In the genomic region with DNA sequence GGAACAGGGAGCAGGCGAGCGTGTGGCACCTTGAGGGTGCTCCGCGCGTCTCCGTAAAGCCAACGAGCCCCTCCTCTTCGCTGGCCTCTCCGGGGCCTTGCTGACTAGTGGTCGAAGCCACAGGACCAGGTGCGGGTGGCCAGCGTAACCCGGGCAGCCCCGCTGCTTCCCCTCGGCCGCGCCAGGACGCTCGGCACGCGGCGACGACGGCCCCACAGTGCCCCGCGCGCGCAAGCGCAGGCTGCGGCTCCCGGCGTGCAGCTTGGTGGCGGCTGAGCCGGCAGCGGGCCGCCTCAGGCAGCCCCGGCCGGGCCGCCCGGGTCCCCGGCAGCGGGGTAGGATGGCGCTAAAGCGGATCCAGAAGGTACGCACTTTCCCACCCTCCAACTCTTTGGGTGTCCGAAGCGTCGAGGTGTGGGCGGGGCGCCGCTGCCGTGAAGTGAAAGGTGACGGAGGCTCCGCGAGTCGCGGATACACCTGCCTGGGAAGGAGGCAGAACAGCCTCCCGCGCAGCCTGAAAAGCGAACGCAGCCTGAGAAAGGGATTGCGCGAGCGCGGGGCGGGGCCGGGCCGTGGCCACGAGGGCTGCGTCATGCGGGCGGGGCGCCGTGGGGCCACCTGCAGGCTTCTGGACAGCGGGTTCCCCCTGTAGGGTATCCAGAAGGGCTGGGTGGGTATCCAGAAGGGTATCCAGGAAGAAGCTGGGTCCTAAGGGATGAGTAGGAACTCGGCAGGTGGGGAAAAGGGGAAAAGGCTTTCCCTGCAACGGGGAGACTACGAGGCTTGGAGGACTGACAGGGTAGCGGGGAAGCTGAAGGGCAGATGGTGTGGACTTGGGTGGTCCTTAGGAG, we compare ENCODE assay signal across 1 cellular context.
TF ChIP-seq lines count a peak whose summit lies in the region.

A gene (plus strand): TSS at position 244 of the 851 bp plus-strand sequence. CDS start 97 bp downstream, at position 341.

TF ChIP-seq in HepG2, 621 proteins besides CTCF, POLR2A, EP300 and RAD21 (continued from another document and continues in another):
- TF ChIP-seq, protein P1, sequence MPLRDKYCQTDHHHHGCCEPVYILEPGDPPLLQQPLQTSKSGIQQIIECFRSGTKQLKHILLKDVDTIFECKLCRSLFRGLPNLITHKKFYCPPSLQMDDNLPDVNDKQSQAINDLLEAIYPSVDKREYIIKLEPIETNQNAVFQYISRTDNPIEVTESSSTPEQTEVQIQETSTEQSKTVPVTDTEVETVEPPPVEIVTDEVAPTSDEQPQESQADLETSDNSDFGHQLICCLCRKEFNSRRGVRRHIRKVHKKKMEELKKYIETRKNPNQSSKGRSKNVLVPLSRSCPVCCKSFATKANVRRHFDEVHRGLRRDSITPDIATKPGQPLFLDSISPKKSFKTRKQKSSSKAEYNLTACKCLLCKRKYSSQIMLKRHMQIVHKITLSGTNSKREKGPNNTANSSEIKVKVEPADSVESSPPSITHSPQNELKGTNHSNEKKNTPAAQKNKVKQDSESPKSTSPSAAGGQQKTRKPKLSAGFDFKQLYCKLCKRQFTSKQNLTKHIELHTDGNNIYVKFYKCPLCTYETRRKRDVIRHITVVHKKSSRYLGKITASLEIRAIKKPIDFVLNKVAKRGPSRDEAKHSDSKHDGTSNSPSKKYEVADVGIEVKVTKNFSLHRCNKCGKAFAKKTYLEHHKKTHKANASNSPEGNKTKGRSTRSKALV (CRISPR knock-in tag; IDR thresholded peaks at IDR 0.05), result peak; percentile 87
- TF ChIP-seq CEBPB (IDR thresholded peaks at IDR 0.05; ENCODE audit: borderline replicate concordance, low read depth, low read length) (peak; percentile 56; the same call in 1 of the 2 replicates), MAF1 (CRISPR knock-in tag; IDR thresholded peaks at IDR 0.05; ENCODE audit: borderline replicate concordance) (peak; percentile 96; the same call in 1 of the 2 replicates), ATF7-NPFF (CRISPR knock-in tag; IDR thresholded peaks at IDR 0.05; ENCODE audit: low read depth) (peak; percentile 64), ZNF138 (CRISPR knock-in tag; IDR thresholded peaks at IDR 0.05; ENCODE audit: low read depth) (peak; percentile 97; the same call in 1 of the 2 replicates), MAFG (CRISPR knock-in tag; IDR thresholded peaks at IDR 0.05) (no peak), YY1 (IDR thresholded peaks at IDR 0.05; ENCODE audit: insufficient read depth, insufficient replicate concordance, low read depth, low read length) (peak; percentile 37), ZNF251 (CRISPR knock-in tag; IDR thresholded peaks at IDR 0.05) (peak; percentile 88; the same call in 1 of the 2 replicates), ZNF879 (CRISPR knock-in tag; IDR thresholded peaks at IDR 0.05) (peak; percentile 84), REPIN1 (CRISPR knock-in tag; IDR thresholded peaks at IDR 0.05; ENCODE audit: borderline replicate concordance, low read depth) (peak; percentile 90), ZNF34 (CRISPR knock-in tag; IDR thresholded peaks at IDR 0.05; ENCODE audit: borderline replicate concordance) (peak; percentile 70; the same call in 1 of the 2 replicates), CBX5 (CRISPR knock-in tag; IDR thresholded peaks at IDR 0.05; ENCODE audit: borderline replicate concordance) (no peak), SOX13 (IDR thresholded peaks at IDR 0.05) (no peak), SOX13 (CRISPR knock-in tag; conservative IDR thresholded peaks at IDR 0.05 in 1 of 2, IDR thresholded peaks at IDR 0.05 in 1 of 2) (peak in 1 of 2 experiments; percentile 5; a peak in 1 of 4 replicates), HNRNPLL (IDR thresholded peaks at IDR 0.05; ENCODE audit: low read depth, low read length, poor library complexity, severe bottlenecking) (peak; percentile 95), KMT2A (CRISPR knock-in tag; IDR thresholded peaks at IDR 0.05) (peak; percentile 42; the same call in 1 of the 2 replicates), ZNF891 (CRISPR knock-in tag; IDR thresholded peaks at IDR 0.05) (peak; percentile 99), MIER3 (CRISPR knock-in tag; IDR thresholded peaks at IDR 0.05; ENCODE audit: borderline replicate concordance) (peak; percentile 54), NCOA2 (CRISPR knock-in tag; IDR thresholded peaks at IDR 0.05) (peak; percentile 20; the same call in 1 of the 2 replicates), SMARCC2 (IDR thresholded peaks at IDR 0.05) (no peak), ZEB1 (IDR thresholded peaks at IDR 0.05; ENCODE audit: insufficient replicate concordance, low read depth) (peak; percentile 79), SSRP1 (CRISPR knock-in tag; IDR thresholded peaks at IDR 0.05) (0 out of 2 replicates have a peak, but pooled peaks have one; percentile 59), DPF2 (CRISPR knock-in tag; IDR thresholded peaks at IDR 0.05; ENCODE audit: borderline replicate concordance, low read depth) (no peak), RBFOX2 (IDR thresholded peaks at IDR 0.05; ENCODE audit: low read depth, low read length) (peak; percentile 94), ZSCAN12 (CRISPR knock-in tag; IDR thresholded peaks at IDR 0.05) (peak; percentile 93), ZNF337 (CRISPR knock-in tag; IDR thresholded peaks at IDR 0.05; ENCODE audit: borderline replicate concordance, low read depth) (0 out of 2 replicates have a peak, but pooled peaks have one; percentile 25), KLF6 (CRISPR knock-in tag; IDR thresholded peaks at IDR 0.05) (peak; percentile 81), ZNF264 (CRISPR knock-in tag; IDR thresholded peaks at IDR 0.05) (peak; percentile 45; the same call in 1 of the 2 replicates), PTBP1 (IDR thresholded peaks at IDR 0.05; ENCODE audit: low read depth, low read length, poor library complexity, severe bottlenecking) (peak; percentile 52)
- TF ChIP-seq, protein P2, sequence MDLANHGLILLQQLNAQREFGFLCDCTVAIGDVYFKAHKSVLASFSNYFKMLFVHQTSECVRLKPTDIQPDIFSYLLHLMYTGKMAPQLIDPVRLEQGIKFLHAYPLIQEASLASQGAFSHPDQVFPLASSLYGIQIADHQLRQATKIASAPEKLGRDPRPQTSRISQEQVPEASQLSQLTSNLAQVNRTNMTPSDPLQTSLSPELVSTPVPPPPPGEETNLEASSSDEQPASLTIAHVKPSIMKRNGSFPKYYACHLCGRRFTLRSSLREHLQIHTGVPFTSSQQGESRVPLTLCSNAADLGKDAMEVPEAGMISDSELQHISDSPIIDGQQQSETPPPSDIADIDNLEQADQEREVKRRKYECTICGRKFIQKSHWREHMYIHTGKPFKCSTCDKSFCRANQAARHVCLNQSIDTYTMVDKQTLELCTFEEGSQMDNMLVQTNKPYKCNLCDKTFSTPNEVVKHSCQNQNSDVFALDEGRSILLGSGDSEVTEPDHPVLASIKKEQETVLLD (CRISPR knock-in tag; IDR thresholded peaks at IDR 0.05; ENCODE audit: low read depth), result peak; percentile 57; the same call in 1 of the 2 replicates
- TF ChIP-seq, protein P3, sequence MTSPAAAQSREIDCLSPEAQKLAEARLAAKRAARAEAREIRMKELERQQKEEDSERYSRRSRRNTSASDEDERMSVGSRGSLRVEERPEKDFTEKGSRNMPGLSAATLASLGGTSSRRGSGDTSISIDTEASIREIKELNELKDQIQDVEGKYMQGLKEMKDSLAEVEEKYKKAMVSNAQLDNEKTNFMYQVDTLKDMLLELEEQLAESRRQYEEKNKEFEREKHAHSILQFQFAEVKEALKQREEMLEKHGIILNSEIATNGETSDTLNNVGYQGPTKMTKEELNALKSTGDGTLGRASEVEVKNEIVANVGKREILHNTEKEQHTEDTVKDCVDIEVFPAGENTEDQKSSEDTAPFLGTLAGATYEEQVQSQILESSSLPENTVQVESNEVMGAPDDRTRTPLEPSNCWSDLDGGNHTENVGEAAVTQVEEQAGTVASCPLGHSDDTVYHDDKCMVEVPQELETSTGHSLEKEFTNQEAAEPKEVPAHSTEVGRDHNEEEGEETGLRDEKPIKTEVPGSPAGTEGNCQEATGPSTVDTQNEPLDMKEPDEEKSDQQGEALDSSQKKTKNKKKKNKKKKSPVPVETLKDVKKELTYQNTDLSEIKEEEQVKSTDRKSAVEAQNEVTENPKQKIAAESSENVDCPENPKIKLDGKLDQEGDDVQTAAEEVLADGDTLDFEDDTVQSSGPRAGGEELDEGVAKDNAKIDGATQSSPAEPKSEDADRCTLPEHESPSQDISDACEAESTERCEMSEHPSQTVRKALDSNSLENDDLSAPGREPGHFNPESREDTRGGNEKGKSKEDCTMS (CRISPR knock-in tag; conservative IDR thresholded peaks at IDR 0.05), result no peak
- TF ChIP-seq, protein P4, sequence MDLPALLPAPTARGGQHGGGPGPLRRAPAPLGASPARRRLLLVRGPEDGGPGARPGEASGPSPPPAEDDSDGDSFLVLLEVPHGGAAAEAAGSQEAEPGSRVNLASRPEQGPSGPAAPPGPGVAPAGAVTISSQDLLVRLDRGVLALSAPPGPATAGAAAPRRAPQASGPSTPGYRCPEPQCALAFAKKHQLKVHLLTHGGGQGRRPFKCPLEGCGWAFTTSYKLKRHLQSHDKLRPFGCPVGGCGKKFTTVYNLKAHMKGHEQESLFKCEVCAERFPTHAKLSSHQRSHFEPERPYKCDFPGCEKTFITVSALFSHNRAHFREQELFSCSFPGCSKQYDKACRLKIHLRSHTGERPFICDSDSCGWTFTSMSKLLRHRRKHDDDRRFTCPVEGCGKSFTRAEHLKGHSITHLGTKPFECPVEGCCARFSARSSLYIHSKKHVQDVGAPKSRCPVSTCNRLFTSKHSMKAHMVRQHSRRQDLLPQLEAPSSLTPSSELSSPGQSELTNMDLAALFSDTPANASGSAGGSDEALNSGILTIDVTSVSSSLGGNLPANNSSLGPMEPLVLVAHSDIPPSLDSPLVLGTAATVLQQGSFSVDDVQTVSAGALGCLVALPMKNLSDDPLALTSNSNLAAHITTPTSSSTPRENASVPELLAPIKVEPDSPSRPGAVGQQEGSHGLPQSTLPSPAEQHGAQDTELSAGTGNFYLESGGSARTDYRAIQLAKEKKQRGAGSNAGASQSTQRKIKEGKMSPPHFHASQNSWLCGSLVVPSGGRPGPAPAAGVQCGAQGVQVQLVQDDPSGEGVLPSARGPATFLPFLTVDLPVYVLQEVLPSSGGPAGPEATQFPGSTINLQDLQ (CRISPR knock-in tag; IDR thresholded peaks at IDR 0.05), result peak; percentile 96
- TF ChIP-seq, protein P5, sequence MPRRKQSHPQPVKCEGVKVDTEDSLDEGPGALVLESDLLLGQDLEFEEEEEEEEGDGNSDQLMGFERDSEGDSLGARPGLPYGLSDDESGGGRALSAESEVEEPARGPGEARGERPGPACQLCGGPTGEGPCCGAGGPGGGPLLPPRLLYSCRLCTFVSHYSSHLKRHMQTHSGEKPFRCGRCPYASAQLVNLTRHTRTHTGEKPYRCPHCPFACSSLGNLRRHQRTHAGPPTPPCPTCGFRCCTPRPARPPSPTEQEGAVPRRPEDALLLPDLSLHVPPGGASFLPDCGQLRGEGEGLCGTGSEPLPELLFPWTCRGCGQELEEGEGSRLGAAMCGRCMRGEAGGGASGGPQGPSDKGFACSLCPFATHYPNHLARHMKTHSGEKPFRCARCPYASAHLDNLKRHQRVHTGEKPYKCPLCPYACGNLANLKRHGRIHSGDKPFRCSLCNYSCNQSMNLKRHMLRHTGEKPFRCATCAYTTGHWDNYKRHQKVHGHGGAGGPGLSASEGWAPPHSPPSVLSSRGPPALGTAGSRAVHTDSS (CRISPR knock-in tag; conservative IDR thresholded peaks at IDR 0.05), result no peak
- TF ChIP-seq, protein P6, sequence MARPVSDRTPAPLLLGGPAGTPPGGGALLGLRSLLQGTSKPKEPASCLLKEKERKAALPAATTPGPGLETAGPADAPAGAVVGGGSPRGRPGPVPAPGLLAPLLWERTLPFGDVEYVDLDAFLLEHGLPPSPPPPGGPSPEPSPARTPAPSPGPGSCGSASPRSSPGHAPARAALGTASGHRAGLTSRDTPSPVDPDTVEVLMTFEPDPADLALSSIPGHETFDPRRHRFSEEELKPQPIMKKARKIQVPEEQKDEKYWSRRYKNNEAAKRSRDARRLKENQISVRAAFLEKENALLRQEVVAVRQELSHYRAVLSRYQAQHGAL (CRISPR knock-in tag; IDR thresholded peaks at IDR 0.05; ENCODE audit: not compliant biosample characterization), result peak; percentile 49
- TF ChIP-seq, protein P7, sequence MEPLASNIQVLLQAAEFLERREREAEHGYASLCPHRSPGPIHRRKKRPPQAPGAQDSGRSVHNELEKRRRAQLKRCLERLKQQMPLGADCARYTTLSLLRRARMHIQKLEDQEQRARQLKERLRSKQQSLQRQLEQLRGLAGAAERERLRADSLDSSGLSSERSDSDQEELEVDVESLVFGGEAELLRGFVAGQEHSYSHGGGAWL (CRISPR knock-in tag; IDR thresholded peaks at IDR 0.05), result peak; percentile 71
- TF ChIP-seq, protein P8, sequence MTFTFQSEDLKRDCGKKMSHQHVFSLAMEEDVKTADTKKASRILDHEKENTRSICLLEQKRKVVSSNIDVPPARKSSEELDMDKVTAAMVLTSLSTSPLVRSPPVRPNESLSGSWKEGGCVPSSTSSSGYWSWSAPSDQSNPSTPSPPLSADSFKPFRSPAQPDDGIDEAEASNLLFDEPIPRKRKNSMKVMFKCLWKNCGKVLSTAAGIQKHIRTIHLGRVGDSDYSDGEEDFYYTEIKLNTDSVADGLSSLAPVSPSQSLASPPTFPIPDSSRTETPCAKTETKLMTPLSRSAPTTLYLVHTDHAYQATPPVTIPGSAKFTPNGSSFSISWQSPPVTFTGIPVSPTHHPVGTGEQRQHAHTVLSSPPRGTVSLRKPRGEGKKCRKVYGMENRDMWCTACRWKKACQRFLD (CRISPR knock-in tag; IDR thresholded peaks at IDR 0.05; ENCODE audit: borderline replicate concordance), result peak; percentile 94
- TF ChIP-seq, protein P9, sequence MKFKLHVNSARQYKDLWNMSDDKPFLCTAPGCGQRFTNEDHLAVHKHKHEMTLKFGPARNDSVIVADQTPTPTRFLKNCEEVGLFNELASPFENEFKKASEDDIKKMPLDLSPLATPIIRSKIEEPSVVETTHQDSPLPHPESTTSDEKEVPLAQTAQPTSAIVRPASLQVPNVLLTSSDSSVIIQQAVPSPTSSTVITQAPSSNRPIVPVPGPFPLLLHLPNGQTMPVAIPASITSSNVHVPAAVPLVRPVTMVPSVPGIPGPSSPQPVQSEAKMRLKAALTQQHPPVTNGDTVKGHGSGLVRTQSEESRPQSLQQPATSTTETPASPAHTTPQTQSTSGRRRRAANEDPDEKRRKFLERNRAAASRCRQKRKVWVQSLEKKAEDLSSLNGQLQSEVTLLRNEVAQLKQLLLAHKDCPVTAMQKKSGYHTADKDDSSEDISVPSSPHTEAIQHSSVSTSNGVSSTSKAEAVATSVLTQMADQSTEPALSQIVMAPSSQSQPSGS (CRISPR knock-in tag; IDR thresholded peaks at IDR 0.05), result peak; percentile 22; the same call in 1 of the 2 replicates
- TF ChIP-seq, protein P10, sequence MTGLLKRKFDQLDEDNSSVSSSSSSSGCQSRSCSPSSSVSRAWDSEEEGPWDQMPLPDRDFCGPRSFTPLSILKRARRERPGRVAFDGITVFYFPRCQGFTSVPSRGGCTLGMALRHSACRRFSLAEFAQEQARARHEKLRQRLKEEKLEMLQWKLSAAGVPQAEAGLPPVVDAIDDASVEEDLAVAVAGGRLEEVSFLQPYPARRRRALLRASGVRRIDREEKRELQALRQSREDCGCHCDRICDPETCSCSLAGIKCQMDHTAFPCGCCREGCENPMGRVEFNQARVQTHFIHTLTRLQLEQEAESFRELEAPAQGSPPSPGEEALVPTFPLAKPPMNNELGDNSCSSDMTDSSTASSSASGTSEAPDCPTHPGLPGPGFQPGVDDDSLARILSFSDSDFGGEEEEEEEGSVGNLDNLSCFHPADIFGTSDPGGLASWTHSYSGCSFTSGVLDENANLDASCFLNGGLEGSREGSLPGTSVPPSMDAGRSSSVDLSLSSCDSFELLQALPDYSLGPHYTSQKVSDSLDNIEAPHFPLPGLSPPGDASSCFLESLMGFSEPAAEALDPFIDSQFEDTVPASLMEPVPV (CRISPR knock-in tag; IDR thresholded peaks at IDR 0.05), result peak; percentile 80
